ENCODE assay signal across 19 cellular contexts in the genomic region with DNA sequence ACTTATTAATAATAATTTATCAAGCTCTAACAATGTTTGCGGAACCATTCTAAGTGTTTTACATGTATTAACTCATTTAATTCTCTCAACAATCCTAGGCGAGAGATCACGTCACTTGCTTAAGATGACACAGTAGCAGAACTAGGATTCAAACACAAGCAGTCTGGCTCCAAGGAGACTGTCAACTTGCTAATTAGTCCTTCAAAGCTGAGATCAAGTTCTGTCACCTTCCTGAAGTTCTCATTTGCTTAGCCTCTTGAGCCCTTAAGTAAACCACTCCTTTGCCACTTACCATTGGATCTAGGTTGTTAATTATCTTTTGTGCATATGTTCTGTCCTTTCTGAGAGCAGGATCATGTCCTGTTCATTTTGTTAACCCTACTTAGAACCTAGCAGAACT. TPM values are rescaled to one million over a fixed set of nuclear protein-coding genes. Genes with fewer than 3 reads are reported as not detected.
DNase-seq lines count a peak whose midpoint lies in the region; ATAC-seq and TF ChIP-seq lines count a peak whose summit lies in the region.
"Had no signal": no experiment of that assay in that cellular context is flagged by ENCODE, and none has a peak within 500 bp of the region (broad histone marks: within the 10 kb centered on the region; RNA-seq: fewer than 3 reads in every experiment).

No MANE protein-coding gene starts in this region.

- H3K4me3 ChIP-seq in RWPE2 (ENCODE audit: severe bottlenecking): no peak overlapping the region
- H3K4me3 ChIP-seq in endodermal cell (ENCODE audit: low read length): peak overlapping the region; percentile 12
- H3K4me3 ChIP-seq: heart right ventricle, lung, tibial artery had no signal

- peaks cover 34% of the 10 kb centered on the region for H3K4me1 Mint-ChIP-seq in endodermal cell

- no peaks in the 10 kb centered on the region for H3K27me3 ChIP-seq in RWPE2 (ENCODE audit: insufficient read depth, poor library complexity, severe bottlenecking)
- H3K27me3 ChIP-seq in endodermal cell (ENCODE audit: control insufficient read depth, insufficient read depth, low read length, poor library complexity, severe bottlenecking): no peaks in the 10 kb centered on the region
- H3K27me3 ChIP-seq: heart right ventricle, tibial artery had no signal

- no peak for TF ChIP-seq CTCF in 22Rv1 (IDR thresholded peaks at IDR 0.05)
- no peak for TF ChIP-seq CTCF in RWPE2 (IDR thresholded peaks at IDR 0.05; ENCODE audit: poor library complexity, severe bottlenecking)
- TF ChIP-seq CTCF in endodermal cell (conservative IDR thresholded peaks at IDR 0.05): no peak

- 76 to 87% methylated on average over 3 of the region's 3 CpGs for WGBS in endodermal cell (ENCODE audit: insufficient coverage in 1 of 2, insufficient read length in 1 of 2), 2 experiments

- H3K4me1 ChIP-seq in RWPE2 (ENCODE audit: insufficient read depth, poor library complexity, severe bottlenecking) (peaks cover 61% of the 10 kb centered on the region), endodermal cell (ENCODE audit: control insufficient read depth, insufficient read depth, low read length) (peaks cover 22% of the 10 kb centered on the region)

- peak overlapping the region; percentile 14; the same call in 1 of the 2 replicates for H3K27ac ChIP-seq in 22Rv1
- peak overlapping the region; percentile 13 for H3K27ac ChIP-seq in RWPE2 (ENCODE audit: poor library complexity, severe bottlenecking)
- H3K27ac ChIP-seq in endodermal cell (ENCODE audit: low read depth, low read length): no peak overlapping the region
- H3K27ac ChIP-seq: tibial artery, WERI-Rb-1 had no signal

- no peaks in the 10 kb centered on the region for H3K9me3 ChIP-seq in RWPE2 (ENCODE audit: severe bottlenecking)
- H3K9me3 ChIP-seq in endodermal cell (ENCODE audit: control insufficient read depth, low read length): no peaks in the 10 kb centered on the region
- H3K9me3 ChIP-seq: heart right ventricle, tibial artery had no signal

- ATAC-seq in RWPE2 (ENCODE audit: low read depth): no peak
- ATAC-seq: heart right ventricle had no signal

- H3K27ac Mint-ChIP-seq in endodermal cell: peak overlapping the region; percentile 74
- H3K27ac Mint-ChIP-seq: nephron progenitor cell had no signal

- H3K9me3 Mint-ChIP-seq in endodermal cell: peaks cover 1% of the 10 kb centered on the region
- H3K9me3 Mint-ChIP-seq: nephron progenitor cell had no signal

- no peaks in the 10 kb centered on the region for H3K27me3 Mint-ChIP-seq in endodermal cell (ENCODE audit: insufficient read depth)

- peaks cover 84% of the 10 kb centered on the region for H3K36me3 ChIP-seq in RWPE2 (ENCODE audit: low read depth)
- no peaks in the 10 kb centered on the region for H3K36me3 ChIP-seq in endodermal cell (ENCODE audit: control insufficient read depth, insufficient read depth, low read length)

- DNase-seq in NCI-H2029 treated with DMSO at 0.1 percent for 48 hours (lab: John Stamatoyannopoulos, UW): peak; percentile 30
- no peak for DNase-seq in NCI-H2029 (lab: John Stamatoyannopoulos, UW)
- DNase-seq in RWPE2 (ENCODE audit: low spot score): no peak
- DNase-seq in endodermal cell: no peak
- no peak for DNase-seq in mucosa of gallbladder (ENCODE audit: low spot score)
- no peak for DNase-seq in OCI-M1 (lab: John Stamatoyannopoulos, UW)
- no peak for DNase-seq in NCI-H446 treated with DMSO at 0.1 percent for 48 hours (lab: John Stamatoyannopoulos, UW)
- DNase-seq: C1 segment of cervical spinal cord; effector CD4-positive, alpha-beta T cell; heart right ventricle; IMR-90; NCI-H1092; nephron progenitor cell; NK-92 treated with Interleukin-12 subunit alpha and Interleukin-12 subunit beta, amount 100 ng/mL, for 24 hours; T-helper 1 cell; tibial artery had no signal

- no peak overlapping the region for H3K4me3 Mint-ChIP-seq in endodermal cell
- H3K4me3 Mint-ChIP-seq: nephron progenitor cell had no signal

- H3K36me3 Mint-ChIP-seq in endodermal cell (ENCODE audit: low read depth): peaks cover 12% of the 10 kb centered on the region

- H3K9ac ChIP-seq in endodermal cell (ENCODE audit: extremely low read depth, low read length, poor library complexity, severe bottlenecking): no peak overlapping the region

RNA-seq across cellular contexts. Expression of a gene that starts 14.1 kb away (rescaled TPM):
- total RNA-seq in endodermal cell: 10 to 100 TPM; 27.0 to 53.3 TPM
- polyA plus RNA-seq in endodermal cell (2013, experiment 1 of 2): 22.6 TPM
- 22.4 TPM for polyA plus RNA-seq in endodermal cell (2013, experiment 2 of 2)
- total RNA-seq in mucosa of gallbladder: 174 TPM
